In genomic region chr10:36779238-36779846, GRCh38 we compare ENCODE assay signal across 10 cellular contexts.
DNase-seq lines count a peak whose midpoint lies in the region; ATAC-seq, FAIRE-seq and TF ChIP-seq lines count a peak whose summit lies in the region.
"Had no signal": no experiment of that assay in that cellular context is flagged by ENCODE, and none has a peak within 500 bp of the region (broad histone marks: within the 10 kb centered on the region; RNA-seq: fewer than 3 reads in every experiment).

No MANE protein-coding gene starts in this region.

- no peaks in the 10 kb centered on the region for H3K27me3 ChIP-seq in right cardiac atrium (ENCODE audit: control insufficient read depth, insufficient read depth)
- no peaks in the 10 kb centered on the region for H3K27me3 ChIP-seq in small intestine (ENCODE audit: control insufficient read depth in 2 of 2, insufficient read depth in 2 of 2, low read length in 2 of 2)
- H3K27me3 ChIP-seq in effector memory CD4-positive, alpha-beta T cell (replicated peaks; ENCODE audit: control insufficient read depth, insufficient read depth, low read length, poor library complexity, severe bottlenecking) = no peaks in the 10 kb centered on the region

- H3K4me3 Mint-ChIP-seq in activated naive CD8-positive, alpha-beta T cell treated with anti-CD3 and anti-CD28 coated beads, Interleukin-2, amount 50 U/mL, for 24 hours = no peak overlapping the region
- H3K4me3 Mint-ChIP-seq: central memory CD8-positive, alpha-beta T cell; stimulated activated naive B cell treated with anti-CD40 and anti-IgM and Interleukin-4, amounts not matched to agents 10 μg/mL and 1 μg/mL and 100 μg/mL, for 72 hours had no signal

- H3K27ac Mint-ChIP-seq in activated naive CD8-positive, alpha-beta T cell treated with anti-CD3 and anti-CD28 coated beads, Interleukin-2, amount 50 U/mL, for 24 hours = no peak overlapping the region
- H3K27ac Mint-ChIP-seq: stimulated activated naive B cell treated with anti-CD40 and anti-IgM and Interleukin-4, amounts not matched to agents 10 μg/mL and 1 μg/mL and 100 μg/mL, for 72 hours had no signal

- H3K4me1 Mint-ChIP-seq in activated naive CD8-positive, alpha-beta T cell treated with anti-CD3 and anti-CD28 coated beads, Interleukin-2, amount 50 U/mL, for 24 hours = no peaks in the 10 kb centered on the region
- H3K4me1 Mint-ChIP-seq: central memory CD8-positive, alpha-beta T cell; stimulated activated naive B cell treated with anti-CD40 and anti-IgM and Interleukin-4, amounts not matched to agents 10 μg/mL and 1 μg/mL and 100 μg/mL, for 72 hours had no signal

- no peak for FAIRE-seq in small intestine (lab: Jason Lieb, UNC)

- intact Hi-C loops in right cardiac atrium (cut with DNase I) = loop anchor here (2.0 to 5.0 kb wide), 3 partner anchors 1142 to 1147 kb away; no protein-coding TSS in a partner anchor

- DNase-seq in AG10803 (ENCODE audit: low read depth) (peak; percentile 81), amniotic stem cell (lab: John Stamatoyannopoulos, UW) (peak; percentile 66), right cardiac atrium (no peak), small intestine (peak; percentile 0)
- no peak for DNase-seq in activated CD8-positive, alpha-beta memory T cell treated with anti-CD3 and anti-CD28 coated beads for 24 hours
- no peak for DNase-seq in effector memory CD4-positive, alpha-beta T cell
- no peak for DNase-seq in activated naive CD8-positive, alpha-beta T cell treated with anti-CD3 and anti-CD28 coated beads, Interleukin-2, amount 50 U/mL, for 24 hours
- DNase-seq: stimulated activated naive B cell treated with anti-CD40 and anti-IgM and Interleukin-4, amounts not matched to agents 10 μg/mL and 1 μg/mL and 100 μg/mL, for 72 hours had no signal

- no peaks in the 10 kb centered on the region for H3K36me3 Mint-ChIP-seq in activated naive CD8-positive, alpha-beta T cell treated with anti-CD3 and anti-CD28 coated beads, Interleukin-2, amount 50 U/mL, for 24 hours (ENCODE audit: low read depth)
- H3K36me3 Mint-ChIP-seq: stimulated activated naive B cell treated with anti-CD40 and anti-IgM and Interleukin-4, amounts not matched to agents 10 μg/mL and 1 μg/mL and 100 μg/mL, for 72 hours had no signal

- no peaks in the 10 kb centered on the region for H3K4me1 ChIP-seq in right cardiac atrium (ENCODE audit: control insufficient read depth, insufficient read depth, low read length)
- no peaks in the 10 kb centered on the region for H3K4me1 ChIP-seq in small intestine (ENCODE audit: control insufficient read depth in 2 of 2, insufficient read depth in 1 of 2, low read depth in 1 of 2, low read length in 1 of 2)
- no peaks in the 10 kb centered on the region for H3K4me1 ChIP-seq in effector memory CD4-positive, alpha-beta T cell (ENCODE audit: control insufficient read depth, insufficient read depth, low read length, poor library complexity, severe bottlenecking)

- H3K27ac ChIP-seq in right cardiac atrium (ENCODE audit: low read length) = no peak overlapping the region
- H3K27ac ChIP-seq in small intestine (ENCODE audit: low read depth in 1 of 2, low read length in 1 of 2) = no peak overlapping the region
- no peak overlapping the region for H3K27ac ChIP-seq in effector memory CD4-positive, alpha-beta T cell (ENCODE audit: insufficient read depth, low read length, poor library complexity, severe bottlenecking)

- H3K36me3 ChIP-seq in small intestine (ENCODE audit: control insufficient read depth in 2 of 2, insufficient read depth in 2 of 2, low read length in 2 of 2) = no peaks in the 10 kb centered on the region
- H3K36me3 ChIP-seq in effector memory CD4-positive, alpha-beta T cell (ENCODE audit: control insufficient read depth, insufficient read depth, low read length) = no peaks in the 10 kb centered on the region

- TF ChIP-seq CTCF in AG10803 (conservative IDR thresholded peaks at IDR 0.05; ENCODE audit: low read length) (peak; percentile 93), LNCAP (IDR thresholded peaks at IDR 0.05) (peak; percentile 60)

- peaks cover 4% of the 10 kb centered on the region for H3K9me3 Mint-ChIP-seq in activated naive CD8-positive, alpha-beta T cell treated with anti-CD3 and anti-CD28 coated beads, Interleukin-2, amount 50 U/mL, for 24 hours

- no peaks in the 10 kb centered on the region for H3K9me3 ChIP-seq in right cardiac atrium (ENCODE audit: control insufficient read depth, low read length)
- no peaks in the 10 kb centered on the region for H3K9me3 ChIP-seq in small intestine (ENCODE audit: control insufficient read depth, low read depth)
- H3K9me3 ChIP-seq in effector memory CD4-positive, alpha-beta T cell (ENCODE audit: control insufficient read depth, low read length) = no peaks in the 10 kb centered on the region

- WGBS in right cardiac atrium = 4% methylated on average over 2 of the region's 2 CpGs
- WGBS in small intestine, 3 donors = 6 to 17% (median 15%) methylated on average over 2 of the region's 2 CpGs

- peaks cover 2% of the 10 kb centered on the region for H3K27me3 Mint-ChIP-seq in activated naive CD8-positive, alpha-beta T cell treated with anti-CD3 and anti-CD28 coated beads, Interleukin-2, amount 50 U/mL, for 24 hours
- H3K27me3 Mint-ChIP-seq: central memory CD8-positive, alpha-beta T cell had no signal

- H3K4me3 ChIP-seq in AG10803 (ENCODE audit: low read length) (no peak overlapping the region), right cardiac atrium (ENCODE audit: low read length) (no peak overlapping the region), small intestine (ENCODE audit: low read depth in 1 of 2, low read length in 2 of 2) (no peak overlapping the region)
- no peak overlapping the region for H3K4me3 ChIP-seq in effector memory CD4-positive, alpha-beta T cell (ENCODE audit: insufficient read depth, low read depth, low read length, poor library complexity, severe bottlenecking)

- peak; percentile 92 to 96 for ATAC-seq in right cardiac atrium
- no peak for ATAC-seq in activated naive CD8-positive, alpha-beta T cell treated with anti-CD3 and anti-CD28 coated beads, Interleukin-2, amount 50 U/mL, for 24 hours

Comparison
In these comparisons a context has a peak if more than half of its experiments do, and no peak if none do; other contexts are left out.
1. DNase-seq: peak in AG10803 (single experiment), amniotic stem cell (single experiment) and small intestine (single experiment); none in right cardiac atrium (0 of 3), activated CD8-positive, alpha-beta memory T cell treated with anti-CD3 and anti-CD28 coated beads for 24 hours (single experiment), effector memory CD4-positive, alpha-beta T cell (0 of 3) and activated naive CD8-positive, alpha-beta T cell treated with anti-CD3 and anti-CD28 coated beads, Interleukin-2, amount 50 U/mL, for 24 hours (single experiment).